ENCODE assay signal across 1 cellular context in genomic region chr15:48992545-48992944, GRCh38.
TF ChIP-seq lines count a peak whose summit lies in the region.

No MANE protein-coding gene starts in this region.

TF ChIP-seq in SK-N-SH treated with all-trans-retinoic acid at 6 μM for 48 hours, 23 proteins besides CTCF, POLR2A, EP300 and RAD21 (continued from another document):
- TF ChIP-seq ARNTL (CRISPR knock-in tag; IDR thresholded peaks at IDR 0.05; ENCODE audit: borderline replicate concordance, low read depth), result no peak
TF ChIP-seq in SK-N-SH treated with all-trans-retinoic acid at 6 μM for 48 hours: peak in this region for 0.
